30 cellular contexts compared by ENCODE assay signal in the genomic region with DNA sequence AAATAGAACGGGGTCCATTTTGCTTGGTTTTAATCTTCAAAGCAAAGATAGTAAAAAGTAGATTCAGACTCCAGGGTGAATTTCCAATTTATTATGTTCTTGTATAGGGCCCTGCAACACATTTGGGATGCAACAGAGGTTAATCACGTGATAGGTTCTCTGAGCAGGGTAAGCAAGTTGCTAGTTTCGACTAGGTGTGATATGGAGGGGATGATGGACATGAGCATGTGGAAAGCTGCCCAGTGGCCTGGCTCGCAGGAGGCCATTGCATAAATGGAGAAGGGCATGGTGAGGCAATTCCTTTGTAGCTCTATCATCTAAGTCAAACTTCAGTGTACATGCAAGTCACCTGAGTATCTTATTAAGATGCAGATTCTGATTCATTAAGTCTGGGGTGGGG. TPM values are rescaled to one million over a fixed set of nuclear protein-coding genes. Genes with fewer than 3 reads are reported as not detected.
"Had no signal": no experiment of that assay in that cellular context is flagged by ENCODE, and none has a peak within 500 bp of the region (broad histone marks: within the 10 kb centered on the region; RNA-seq: fewer than 3 reads in every experiment).

No MANE protein-coding gene starts in this region.

- H3K36me3 ChIP-seq: ascending aorta, cardiac muscle cell had no signal

- H3K27me3 ChIP-seq: ascending aorta, cardiac muscle cell had no signal

- H3K4me1 ChIP-seq: ascending aorta had no signal

- H3K9me3 ChIP-seq: ascending aorta had no signal

- DNase-seq: activated B cell treated with CpG ODN at 0.5 μM for 24 hours; activated CD4-positive, alpha-beta memory T cell treated with anti-CD3 and anti-CD28 coated beads, Interleukin-2, amount 10 ng/mL, durations not matched to agents 7 days and 5 days; activated CD4-positive, alpha-beta T cell treated with anti-CD3 and anti-CD28 coated beads for 4 hours; activated CD4-positive, alpha-beta T cell treated with anti-CD3 and anti-CD28 coated beads, Interleukin-2, amount 10 ng/mL, durations not matched to agents 24 days and 14 days; activated CD4-positive, alpha-beta T cell treated with anti-CD3 and anti-CD28 coated beads, Interleukin-2, amount 50 U/mL, for 1 hour; activated CD4-positive, alpha-beta T cell treated with anti-CD3 and anti-CD28 coated beads, Interleukin-2, amount 50 U/mL, for 48 hours; activated CD4-positive, CD25-positive, alpha-beta regulatory T cell treated with anti-CD3 and anti-CD28 coated beads, Interleukin-2, amount 50 U/mL, for 72 hours; activated CD8-positive, alpha-beta memory T cell treated with anti-CD3 and anti-CD28 coated beads for 24 hours; activated CD8-positive, alpha-beta memory T cell treated with anti-CD3 and anti-CD28 coated beads, Interleukin-2, amount 10 ng/mL, durations not matched to agents 7 days and 5 days; activated CD8-positive, alpha-beta memory T cell treated with anti-CD3 and anti-CD28 coated beads, Interleukin-2, amount 50 U/mL, for 48 hours; activated CD8-positive, alpha-beta T cell treated with anti-CD3 and anti-CD28 coated beads, Interleukin-2, amount 10 ng/mL, durations not matched to agents 7 days and 5 days; activated effector memory CD4-positive, alpha-beta T cell treated with Interleukin-2 at 50 U/mL for 16 hours; activated gamma-delta T cell; activated naive CD4-positive, alpha-beta T cell treated with anti-CD3 and anti-CD28 coated beads, Interleukin-2, amount 10 ng/mL, durations not matched to agents 7 days and 5 days; activated naive CD4-positive, alpha-beta T cell treated with Interleukin-2 at 50 U/mL for 16 hours; activated naive CD8-positive, alpha-beta T cell treated with anti-CD3 and anti-CD28 coated beads, Interleukin-2, amount 10 ng/mL, durations not matched to agents 7 days and 5 days; activated naive CD8-positive, alpha-beta T cell treated with anti-CD3 and anti-CD28 coated beads, Interleukin-2, amount 50 U/mL, for 24 hours; activated T-cell treated with anti-CD3 and anti-CD28 coated beads, Interleukin-2, amount 50 U/mL, for 24 hours; activated T-cell treated with anti-CD3 and anti-CD28 coated beads, Interleukin-2, amount 50 U/mL, for 48 hours; amygdala; caudate nucleus; cerebellar nuclear complex; T-helper 1 cell; T-helper 2 cell; T-helper 9 cell had no signal

- H3K27ac ChIP-seq: ascending aorta, cardiac muscle cell, VCaP had no signal

- H3K4me3 ChIP-seq: ascending aorta, cardiac muscle cell had no signal

RNA-seq across cellular contexts. Expression of gene ADGRF4, which starts 17.7 kb away (rescaled TPM):
- total RNA-seq: activated B cell treated with CpG ODN at 0.5 μM for 24 hours; activated CD4-positive, alpha-beta memory T cell treated with anti-CD3 and anti-CD28 coated beads, Interleukin-2, amount 10 ng/mL, durations not matched to agents 7 days and 5 days; activated CD4-positive, alpha-beta T cell treated with anti-CD3 and anti-CD28 coated beads, Interleukin-2, amount 10 ng/mL, durations not matched to agents 24 days and 14 days; activated CD8-positive, alpha-beta memory T cell treated with anti-CD3 and anti-CD28 coated beads, Interleukin-2, amount 10 ng/mL, durations not matched to agents 7 days and 5 days; activated CD8-positive, alpha-beta T cell treated with anti-CD3 and anti-CD28 coated beads, Interleukin-2, amount 10 ng/mL, durations not matched to agents 7 days and 5 days; activated naive CD8-positive, alpha-beta T cell treated with anti-CD3 and anti-CD28 coated beads, Interleukin-2, amount 10 ng/mL, durations not matched to agents 7 days and 5 days; activated T-helper 2 cell treated with anti-CD3 and anti-CD28 coated beads, Interferon-gamma antibody, Interleukin-2, Interleukin-4, amounts not matched to agents 10 μg/mL and 5 μg/mL and 100 μg/mL, durations not matched to agents 14 hours and 24 hours and 36 hours; ascending aorta; cardiac muscle cell; chondrocyte had no signal
